ENCODE assay signal across 14 cellular contexts in the genomic region with DNA sequence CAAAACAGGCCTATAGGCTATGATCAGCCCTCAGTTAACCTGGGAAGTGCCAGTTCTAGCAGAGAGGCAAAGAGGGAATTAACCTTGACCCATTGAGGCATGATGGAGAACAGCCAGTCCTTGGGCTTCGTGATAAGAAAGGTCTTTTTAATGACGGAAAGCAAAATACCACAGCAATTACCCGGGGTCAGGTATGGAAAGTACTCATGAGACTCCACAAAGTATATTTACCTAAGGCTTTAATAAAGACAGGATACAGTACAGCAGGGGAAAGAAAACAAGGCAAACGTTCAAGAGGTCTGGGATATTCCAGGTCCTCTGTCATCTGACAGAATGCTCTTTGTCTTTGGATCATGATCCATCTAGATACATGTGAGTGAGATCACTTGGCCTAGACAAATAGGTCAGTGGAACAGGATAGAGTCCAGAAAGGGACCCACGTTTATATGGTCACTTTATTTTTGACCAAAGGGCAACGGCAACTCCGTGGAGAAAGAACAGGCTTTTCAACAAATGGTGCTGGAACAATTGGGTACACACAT. TPM values are rescaled to one million over a fixed set of nuclear protein-coding genes. Genes with fewer than 3 reads are reported as not detected.
DNase-seq lines count a peak whose midpoint lies in the region; ATAC-seq and TF ChIP-seq lines count a peak whose summit lies in the region.
"Had no signal": no experiment of that assay in that cellular context is flagged by ENCODE, and none has a peak within 500 bp of the region (broad histone marks: within the 10 kb centered on the region; RNA-seq: fewer than 3 reads in every experiment).

No MANE protein-coding gene starts in this region.

- no peaks in the 10 kb centered on the region for H3K27me3 Mint-ChIP-seq in CD14-positive monocyte (ENCODE audit: low read depth in 3 of 3)
- H3K27me3 Mint-ChIP-seq in naive thymus-derived CD4-positive, alpha-beta T cell: no peaks in the 10 kb centered on the region
- H3K27me3 Mint-ChIP-seq: CD4-positive, CD25-positive, alpha-beta regulatory T cell had no signal

- no peaks in the 10 kb centered on the region for H3K27me3 ChIP-seq in body of pancreas
- no peaks in the 10 kb centered on the region for H3K27me3 ChIP-seq in naive thymus-derived CD4-positive, alpha-beta T cell (ENCODE audit: control insufficient read depth in 2 of 2, insufficient read depth in 2 of 2, low read length in 2 of 2)
- H3K27me3 ChIP-seq: heart left ventricle had no signal

- POLR2A ChIA-PET in naive thymus-derived CD4-positive, alpha-beta T cell (lab: Charles Lee): interaction anchor here (1.3 kb wide), 1 partner anchor 10 kb away, joined by 4 read pairs; no protein-coding TSS in a partner anchor

- peaks cover 0 to 9% of the 10 kb centered on the region in 2 donors for H3K36me3 Mint-ChIP-seq in CD14-positive monocyte
- peaks cover 0 to 10% (median 0%) of the 10 kb centered on the region in 5 donors for H3K36me3 Mint-ChIP-seq in naive thymus-derived CD4-positive, alpha-beta T cell

- H3K4me1 Mint-ChIP-seq in CD14-positive monocyte: peaks cover 44% of the 10 kb centered on the region
- H3K4me1 Mint-ChIP-seq in naive thymus-derived CD4-positive, alpha-beta T cell: peaks cover 22 to 71% (median 55%) of the 10 kb centered on the region in 7 donors

- peak overlapping the region in 5 of 7 donors; percentile 5 to 91 (median 55) for H3K27ac Mint-ChIP-seq in CD14-positive monocyte
- H3K27ac Mint-ChIP-seq in naive thymus-derived CD4-positive, alpha-beta T cell: peak overlapping the region in 5 of 9 donors; percentile 6 to 95 (median 86)

- CTCF ChIA-PET in naive thymus-derived CD4-positive, alpha-beta T cell (lab: Charles Lee): no interaction called here

- no peaks in the 10 kb centered on the region for H3K36me3 ChIP-seq in body of pancreas (replicated peaks in 1 of 2; ENCODE audit: insufficient read depth in 1 of 2, low read depth in 2 of 2)
- no peaks in the 10 kb centered on the region for H3K36me3 ChIP-seq in naive thymus-derived CD4-positive, alpha-beta T cell (ENCODE audit: control insufficient read depth in 2 of 3, insufficient read depth in 3 of 3, low read length in 3 of 3)
- H3K36me3 ChIP-seq: heart left ventricle had no signal

- intact Hi-C loops in CD14-positive monocyte (cut with micrococcal nuclease) (loop anchor here in 1 of 2 donors (10.0 kb wide), 1 partner anchor 168 kb away; the partner anchor contains the start of gene DHRS12), body of pancreas (cut with DNase I) (no loop called here)
- intact Hi-C loops in naive thymus-derived CD4-positive, alpha-beta T cell (cut with micrococcal nuclease): no loop called here

- no peak for TF ChIP-seq CTCF in CD14-positive monocyte (IDR thresholded peaks at IDR 0.05)
- no peak for TF ChIP-seq CTCF in body of pancreas (IDR thresholded peaks at IDR 0.05)

- no peak overlapping the region for H3K4me3 Mint-ChIP-seq in CD14-positive monocyte
- H3K4me3 Mint-ChIP-seq in naive thymus-derived CD4-positive, alpha-beta T cell: peak overlapping the region in 3 of 10 donors; percentile 59 to 81 (median 74)

- TF ChIP-seq POLR2A in body of pancreas (IDR thresholded peaks at IDR 0.05): no peak

- 8% methylated on average over 7 of the region's 7 CpGs for WGBS in body of pancreas, 2 donors

- H3K27ac ChIP-seq in body of pancreas: peak overlapping the region; percentile 17 to 70 (median 55)
- no peak overlapping the region for H3K27ac ChIP-seq in naive thymus-derived CD4-positive, alpha-beta T cell (ENCODE audit: low read depth, low read length)
- H3K27ac ChIP-seq: heart left ventricle, RWPE1 had no signal

- H3K4me3 ChIP-seq in body of pancreas: no peak overlapping the region
- no peak overlapping the region for H3K4me3 ChIP-seq in naive thymus-derived CD4-positive, alpha-beta T cell (ENCODE audit: low read length)
- H3K4me3 ChIP-seq: heart left ventricle had no signal

- peaks cover 76% of the 10 kb centered on the region for H3K4me1 ChIP-seq in body of pancreas
- no peaks in the 10 kb centered on the region for H3K4me1 ChIP-seq in naive thymus-derived CD4-positive, alpha-beta T cell (ENCODE audit: control insufficient read depth in 2 of 2, insufficient read depth in 2 of 2, low read length in 2 of 2)

- ATAC-seq in body of pancreas (peak; percentile 70), GM21526 (IDR thresholded peaks at IDR 0.05; ENCODE audit: low FRiP score, unreplicated experiment) (no peak), GM21447 (IDR thresholded peaks at IDR 0.05; ENCODE audit: unreplicated experiment) (no peak)
- ATAC-seq in naive thymus-derived CD4-positive, alpha-beta T cell: no peak

- no peaks in the 10 kb centered on the region for H3K9me3 Mint-ChIP-seq in CD14-positive monocyte
- H3K9me3 Mint-ChIP-seq in naive thymus-derived CD4-positive, alpha-beta T cell: peaks cover 0 to 8% (median 0%) of the 10 kb centered on the region in 11 donors
- H3K9me3 Mint-ChIP-seq: CD4-positive, CD25-positive, alpha-beta regulatory T cell had no signal

- DNase-seq in CD14-positive monocyte (ENCODE audit: low spot score): no peak
- peak; percentile 46 for DNase-seq in HuH-7 (ENCODE audit: low spot score)
- DNase-seq in body of pancreas: peak in 3 of 4 donors; percentile 24 to 50 (median 40)
- DNase-seq in naive thymus-derived CD4-positive, alpha-beta T cell: no peak
- DNase-seq in NCI-H1105 treated with DMSO at 0.1 percent for 48 hours (lab: John Stamatoyannopoulos, UW): no peak
- no peak for DNase-seq in activated CD4-positive, alpha-beta T cell treated with anti-CD3 and anti-CD28 coated beads for 1 hour
- DNase-seq: activated effector memory CD4-positive, alpha-beta T cell treated with Interleukin-2 at 50 U/mL for 16 hours; CD4-positive, CD25-positive, alpha-beta regulatory T cell; heart left ventricle; NCI-H1436 treated with DMSO at 0.1 percent for 48 hours; stimulated activated CD4-positive, alpha-beta T cell treated with anti-CD3 and anti-CD28 coated beads, Interleukin-12 subunit alpha, Interleukin-12 subunit beta, amount 100 ng/mL, for 4 hours had no signal

- H3K9me3 ChIP-seq in body of pancreas: no peaks in the 10 kb centered on the region
- H3K9me3 ChIP-seq in naive thymus-derived CD4-positive, alpha-beta T cell (ENCODE audit: control insufficient read depth in 2 of 3, low read length in 3 of 3): no peaks in the 10 kb centered on the region
- H3K9me3 ChIP-seq: heart left ventricle had no signal

RNA-seq across cellular contexts. Expression of gene WDFY2, which starts 52.2 kb away (rescaled TPM):
- 1 to 10 TPM; 6.5 to 9.1 TPM for polyA plus RNA-seq in CD14-positive monocyte
- total RNA-seq in body of pancreas: 10 to 100 TPM; 25.7 to 31.9 TPM
- total RNA-seq in naive thymus-derived CD4-positive, alpha-beta T cell: 10 to 100 TPM; 13.3 to 44.3 (median 21.1) TPM
- polyA plus RNA-seq in naive thymus-derived CD4-positive, alpha-beta T cell: 1 to 10 TPM; 3.2 to 4.7 TPM

Comparison
In these comparisons a context has a peak if more than half of its experiments do, and no peak if none do; other contexts are left out.
1. DNase-seq: peak in HuH-7 (single experiment) and body of pancreas (3 of 4); none in CD14-positive monocyte (single experiment), naive thymus-derived CD4-positive, alpha-beta T cell (0 of 9), NCI-H1105 treated with DMSO at 0.1 percent for 48 hours (single experiment) and activated CD4-positive, alpha-beta T cell treated with anti-CD3 and anti-CD28 coated beads for 1 hour (single experiment).